In the genomic region with DNA sequence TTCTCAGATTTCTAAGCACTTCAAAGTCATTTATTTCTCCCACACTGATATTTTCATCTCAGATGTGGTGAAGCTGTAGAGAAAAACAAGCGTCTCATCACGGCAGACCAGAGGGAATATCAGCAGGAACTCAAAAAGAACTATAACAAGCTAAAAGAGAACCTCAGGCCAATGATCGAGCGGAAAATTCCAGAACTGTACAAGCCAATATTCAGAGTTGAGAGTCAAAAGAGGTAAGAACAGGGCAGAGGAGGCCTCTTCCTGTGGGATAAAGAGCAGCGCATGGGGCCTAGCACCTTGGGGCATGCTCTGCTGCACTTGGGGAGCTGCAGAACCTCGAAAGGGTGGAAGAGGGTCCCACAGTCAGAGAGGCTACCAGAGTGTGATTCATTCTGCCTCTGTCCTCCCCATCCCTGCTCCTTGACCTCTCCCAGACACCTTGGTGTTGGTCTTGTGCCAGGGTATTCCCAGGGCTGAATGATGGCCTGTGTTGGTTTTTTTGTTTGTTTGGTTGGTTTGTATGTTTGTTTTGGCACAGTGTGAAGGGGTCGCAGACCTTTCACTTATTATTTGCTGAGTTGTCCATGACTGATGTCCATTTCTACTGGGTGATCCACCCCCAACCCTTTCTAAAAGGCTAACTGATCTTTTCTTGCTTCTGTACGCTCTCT, we compare ENCODE assay signal across 20 cellular contexts. TPM values are rescaled to one million over a fixed set of nuclear protein-coding genes. Genes with fewer than 3 reads are reported as not detected.
DNase-seq lines count a peak whose midpoint lies in the region; ATAC-seq, FAIRE-seq and TF ChIP-seq lines count a peak whose summit lies in the region.
"Had no signal": no experiment of that assay in that cellular context is flagged by ENCODE, and none has a peak within 500 bp of the region (broad histone marks: within the 10 kb centered on the region; RNA-seq: fewer than 3 reads in every experiment).

No MANE protein-coding gene starts in this region.

- H3F3A ChIP-seq in PC-9 (ENCODE audit: insufficient read depth, low read depth) (peaks cover 8% of the 10 kb centered on the region; the same call in 1 of the 2 replicates), MM.1S (ENCODE audit: insufficient read depth, low read length) (0 out of 2 replicates have a peak, but pooled peaks cover 4% of the 10 kb centered on the region)

- 86 to 88% methylated on average over 8 of the region's 8 CpGs for WGBS in esophagus squamous epithelium, 2 donors

- no TSS peak for BruUV-seq in PC-9 (replicated peaks; lab: Mats Ljungman, UMichigan)
- BruUV-seq in endothelial cell of umbilical vein (replicated peaks; lab: Mats Ljungman, UMichigan) = no TSS peak

- H3K9me2 ChIP-seq in PC-9 (ENCODE audit: insufficient read depth) (no peaks in the 10 kb centered on the region), MM.1S (replicated peaks; ENCODE audit: insufficient read depth, low read length) (no peaks in the 10 kb centered on the region)

- H2AFZ ChIP-seq in PC-9 (no peak overlapping the region), endothelial cell of umbilical vein (ENCODE audit: low read depth, low read length) (no peak overlapping the region), MM.1S (ENCODE audit: low read length) (no peak overlapping the region)
- H2AFZ ChIP-seq: parathyroid adenoma had no signal

- intact Hi-C loops in PC-9 (cut with micrococcal nuclease; ENCODE audit: unreplicated experiment) = no loop called here
- intact Hi-C loops in endothelial cell of umbilical vein (cut with micrococcal nuclease) = no loop called here
- intact Hi-C loops in esophagus squamous epithelium (cut with DNase I) = no loop called here

- H3K79me2 ChIP-seq in PC-9 (ENCODE audit: low read depth) (no peaks in the 10 kb centered on the region), endothelial cell of umbilical vein (ENCODE audit: control insufficient read depth, insufficient read depth, low read length) (no peaks in the 10 kb centered on the region), MM.1S (ENCODE audit: low read length) (no peaks in the 10 kb centered on the region)
- H3K79me2 ChIP-seq: parathyroid adenoma had no signal

- H3K4me3 ChIP-seq in PC-9 (no peak overlapping the region), endothelial cell of umbilical vein (replicated peaks in 1 of 3; ENCODE audit: insufficient read depth in 1 of 3, low read depth in 1 of 3, low read length in 3 of 3) (no peak overlapping the region), MM.1S (ENCODE audit: low read length) (no peak overlapping the region), esophagus squamous epithelium (no peak overlapping the region)
- H3K4me3 ChIP-seq: SJCRH30 had no signal

- TF ChIP-seq CTCF in PC-9 (conservative IDR thresholded peaks at IDR 0.05) = no peak
- TF ChIP-seq CTCF in endothelial cell of umbilical vein (IDR thresholded peaks at IDR 0.05; ENCODE audit: extremely low read depth in 1 of 2, insufficient read depth in 1 of 2, low read depth in 1 of 2, low read length in 2 of 2) = no peak
- TF ChIP-seq CTCF in MM.1S (IDR thresholded peaks at IDR 0.05; ENCODE audit: low read length) = no peak
- TF ChIP-seq CTCF in esophagus squamous epithelium (IDR thresholded peaks at IDR 0.05) = no peak

- H3K9ac ChIP-seq in endothelial cell of umbilical vein (replicated peaks; ENCODE audit: extremely low read depth, insufficient read depth, low read length) (no peak overlapping the region), MM.1S (ENCODE audit: low read length) (no peak overlapping the region)
- H3K9ac ChIP-seq: parathyroid adenoma had no signal

- H3K36me3 Mint-ChIP-seq in activated naive CD8-positive, alpha-beta T cell = no peaks in the 10 kb centered on the region
- H3K36me3 Mint-ChIP-seq in activated naive CD8-positive, alpha-beta T cell treated with anti-CD3 and anti-CD28 coated beads, Interleukin-2, amount 50 U/mL, for 24 hours (ENCODE audit: low read depth) = peaks cover 33% of the 10 kb centered on the region
- H3K36me3 Mint-ChIP-seq in stimulated activated effector memory CD8-positive, alpha-beta T cell treated with anti-CD3 and anti-CD28 coated beads, Interleukin-12 subunit alpha, Interleukin-12 subunit beta, amount 100 ng/mL, for 72 hours = peaks cover 65% of the 10 kb centered on the region

- H3K4me1 Mint-ChIP-seq in activated naive CD8-positive, alpha-beta T cell (ENCODE audit: low read depth) = peaks cover 12% of the 10 kb centered on the region
- H3K4me1 Mint-ChIP-seq in activated naive CD8-positive, alpha-beta T cell treated with anti-CD3 and anti-CD28 coated beads, Interleukin-2, amount 50 U/mL, for 24 hours = peaks cover 15% of the 10 kb centered on the region
- H3K4me1 Mint-ChIP-seq in stimulated activated effector memory CD8-positive, alpha-beta T cell treated with anti-CD3 and anti-CD28 coated beads, Interleukin-12 subunit alpha, Interleukin-12 subunit beta, amount 100 ng/mL, for 72 hours = peaks cover 17% of the 10 kb centered on the region

- ATAC-seq in activated naive CD8-positive, alpha-beta T cell treated with anti-CD3 and anti-CD28 coated beads, Interleukin-2, amount 50 U/mL, for 24 hours = no peak
- no peak for ATAC-seq in stimulated activated effector memory CD8-positive, alpha-beta T cell treated with anti-CD3 and anti-CD28 coated beads, Interleukin-12 subunit alpha, Interleukin-12 subunit beta, amount 100 ng/mL, for 72 hours
- no peak for ATAC-seq in HG02642 (IDR thresholded peaks at IDR 0.05; ENCODE audit: poor library complexity, unreplicated experiment)
- ATAC-seq: naive thymus-derived CD8-positive, alpha-beta T cell had no signal

- TF ChIP-seq POLR2A in endothelial cell of umbilical vein (IDR thresholded peaks at IDR 0.05; ENCODE audit: low read depth, low read length) (no peak), esophagus squamous epithelium (IDR thresholded peaks at IDR 0.05) (no peak)

- no peak for FAIRE-seq in endothelial cell of umbilical vein (lab: Jason Lieb, UNC)

- H3K9me3 ChIP-seq in PC-9 (ENCODE audit: insufficient read depth, low read depth) = no peaks in the 10 kb centered on the region
- no peaks in the 10 kb centered on the region for H3K9me3 ChIP-seq in endothelial cell of umbilical vein (replicated peaks; ENCODE audit: control insufficient read depth, insufficient read depth, low read length)
- no peaks in the 10 kb centered on the region for H3K9me3 ChIP-seq in MM.1S (replicated peaks; ENCODE audit: insufficient read depth, low read length)
- no peaks in the 10 kb centered on the region for H3K9me3 ChIP-seq in esophagus squamous epithelium
- H3K9me3 ChIP-seq: SJCRH30 had no signal

- no peak overlapping the region; the same call in none of the 2 replicates for H3K4me2 ChIP-seq in PC-9
- H3K4me2 ChIP-seq in endothelial cell of umbilical vein (ENCODE audit: insufficient read depth, low read length) = no peak overlapping the region
- H3K4me2 ChIP-seq in MM.1S (ENCODE audit: low read depth, low read length) = no peak overlapping the region

- H3K4me1 ChIP-seq in PC-9 (replicated peaks; ENCODE audit: insufficient read depth) = peaks cover 19% of the 10 kb centered on the region
- H3K4me1 ChIP-seq in endothelial cell of umbilical vein (ENCODE audit: control insufficient read depth, extremely low read depth, insufficient read depth, low read length) = no peaks in the 10 kb centered on the region
- H3K4me1 ChIP-seq in MM.1S (ENCODE audit: low read length) = no peaks in the 10 kb centered on the region
- peaks cover 0 to 5% (median 0%) of the 10 kb centered on the region in 3 donors for H3K4me1 ChIP-seq in esophagus squamous epithelium
- H3K4me1 ChIP-seq: SJCRH30 had no signal

- H3K9me1 ChIP-seq in endothelial cell of umbilical vein (replicated peaks; ENCODE audit: control insufficient read depth, extremely low read depth, insufficient read depth, low read length) = no peaks in the 10 kb centered on the region

- H3K4me3 Mint-ChIP-seq in activated naive CD8-positive, alpha-beta T cell = no peak overlapping the region
- no peak overlapping the region for H3K4me3 Mint-ChIP-seq in activated naive CD8-positive, alpha-beta T cell treated with anti-CD3 and anti-CD28 coated beads, Interleukin-2, amount 50 U/mL, for 24 hours
- no peak overlapping the region for H3K4me3 Mint-ChIP-seq in stimulated activated effector memory CD8-positive, alpha-beta T cell treated with anti-CD3 and anti-CD28 coated beads, Interleukin-12 subunit alpha, Interleukin-12 subunit beta, amount 100 ng/mL, for 72 hours
- H3K4me3 Mint-ChIP-seq: activated naive CD4-positive, alpha-beta T cell treated with anti-CD3 and anti-CD28 coated beads for 36 hours; CD4-positive, CD25-positive, alpha-beta regulatory T cell; HFFc6; naive thymus-derived CD8-positive, alpha-beta T cell had no signal

- POLR2A ChIA-PET in PC-9 (lab: Charles Lee; ENCODE audit: unreplicated experiment) (no interaction called here), endothelial cell of umbilical vein (lab: Charles Lee) (no interaction called here)

- CTCF ChIA-PET in PC-9 (lab: Charles Lee) = no interaction called here
- CTCF ChIA-PET in endothelial cell of umbilical vein (lab: Charles Lee) = interaction anchor here (1.1 kb wide), 1 partner anchor 376 kb away, joined by 3 read pairs; no protein-coding TSS in a partner anchor

- DNase-seq in activated naive CD8-positive, alpha-beta T cell treated with anti-CD3 and anti-CD28 coated beads, Interleukin-2, amount 50 U/mL, for 24 hours = no peak
- DNase-seq in PC-9 = peak; percentile 20 to 53
- peak; percentile 2 for DNase-seq in endothelial cell of umbilical vein (ENCODE audit: low read depth, low spot score)
- DNase-seq in stimulated activated effector memory CD8-positive, alpha-beta T cell treated with anti-CD3 and anti-CD28 coated beads, Interleukin-12 subunit alpha, Interleukin-12 subunit beta, amount 100 ng/mL, for 72 hours (ENCODE audit: low spot score in 2 of 2) = no peak
- DNase-seq in MM.1S = no peak
- DNase-seq in esophagus squamous epithelium (lab: John Stamatoyannopoulos, UW) = no peak
- DNase-seq: activated CD4-positive, alpha-beta T cell treated with anti-CD3 and anti-CD28 coated beads, Interleukin-2, amount 50 U/mL, for 1 hour; activated naive CD4-positive, alpha-beta T cell treated with anti-CD3 and anti-CD28 coated beads for 36 hours; brain microvascular endothelial cell; CD4-positive, CD25-positive, alpha-beta regulatory T cell; GF-D8; HFFc6; IMR-90; mesenchymal stem cell; naive thymus-derived CD8-positive, alpha-beta T cell; NCI-H748 treated with DMSO at 0.1 percent for 48 hours; SJCRH30 had no signal

- H4K20me1 ChIP-seq in PC-9 (ENCODE audit: insufficient read depth) = no peaks in the 10 kb centered on the region
- H4K20me1 ChIP-seq in endothelial cell of umbilical vein (replicated peaks; ENCODE audit: control insufficient read depth, extremely low read depth, insufficient read depth, low read length) = no peaks in the 10 kb centered on the region
- H4K20me1 ChIP-seq in MM.1S (ENCODE audit: insufficient read depth, low read length) = no peaks in the 10 kb centered on the region

- peak overlapping the region; percentile 11 for H3K27ac Mint-ChIP-seq in activated naive CD8-positive, alpha-beta T cell
- no peak overlapping the region for H3K27ac Mint-ChIP-seq in activated naive CD8-positive, alpha-beta T cell treated with anti-CD3 and anti-CD28 coated beads, Interleukin-2, amount 50 U/mL, for 24 hours
- H3K27ac Mint-ChIP-seq in stimulated activated effector memory CD8-positive, alpha-beta T cell treated with anti-CD3 and anti-CD28 coated beads, Interleukin-12 subunit alpha, Interleukin-12 subunit beta, amount 100 ng/mL, for 72 hours = peak overlapping the region; percentile 65
- H3K27ac Mint-ChIP-seq: HFFc6 had no signal

- H3K27me3 Mint-ChIP-seq in activated naive CD8-positive, alpha-beta T cell = no peaks in the 10 kb centered on the region
- no peaks in the 10 kb centered on the region for H3K27me3 Mint-ChIP-seq in activated naive CD8-positive, alpha-beta T cell treated with anti-CD3 and anti-CD28 coated beads, Interleukin-2, amount 50 U/mL, for 24 hours
- H3K27me3 Mint-ChIP-seq: CD4-positive, CD25-positive, alpha-beta regulatory T cell; naive thymus-derived CD8-positive, alpha-beta T cell had no signal

- H3K9me3 Mint-ChIP-seq in activated naive CD8-positive, alpha-beta T cell (ENCODE audit: low read depth) = no peaks in the 10 kb centered on the region
- H3K9me3 Mint-ChIP-seq in activated naive CD8-positive, alpha-beta T cell treated with anti-CD3 and anti-CD28 coated beads, Interleukin-2, amount 50 U/mL, for 24 hours = no peaks in the 10 kb centered on the region
- no peaks in the 10 kb centered on the region for H3K9me3 Mint-ChIP-seq in stimulated activated effector memory CD8-positive, alpha-beta T cell treated with anti-CD3 and anti-CD28 coated beads, Interleukin-12 subunit alpha, Interleukin-12 subunit beta, amount 100 ng/mL, for 72 hours
- H3K9me3 Mint-ChIP-seq: activated naive CD4-positive, alpha-beta T cell treated with anti-CD3 and anti-CD28 coated beads for 36 hours; CD4-positive, CD25-positive, alpha-beta regulatory T cell; HFFc6; naive thymus-derived CD8-positive, alpha-beta T cell had no signal

- no peaks in the 10 kb centered on the region for H3K27me3 ChIP-seq in PC-9 (ENCODE audit: insufficient read depth, low read depth)
- no peaks in the 10 kb centered on the region for H3K27me3 ChIP-seq in endothelial cell of umbilical vein (ENCODE audit: control insufficient read depth in 2 of 2, insufficient read depth in 2 of 2, low read length in 2 of 2)
- no peaks in the 10 kb centered on the region for H3K27me3 ChIP-seq in MM.1S (replicated peaks; ENCODE audit: insufficient read depth, low read length)
- H3K27me3 ChIP-seq in esophagus squamous epithelium = no peaks in the 10 kb centered on the region
- H3K27me3 ChIP-seq: brain microvascular endothelial cell, SJCRH30 had no signal

- dilution Hi-C loops in endothelial cell of umbilical vein (cut with MboI; ENCODE audit: extremely low pct_ligation_motif_present, low sequenced_read_pairs) = no loop called here

- H3K27ac ChIP-seq in PC-9 (peak overlapping the region; percentile 56), endothelial cell of umbilical vein (ENCODE audit: insufficient read depth, low read depth, low read length) (no peak overlapping the region), MM.1S (ENCODE audit: low read length) (no peak overlapping the region), esophagus squamous epithelium (no peak overlapping the region)
- H3K27ac ChIP-seq: brain microvascular endothelial cell, parathyroid adenoma, SJCRH30 had no signal

- H3K36me3 ChIP-seq in PC-9 (ENCODE audit: low read depth) (no peaks in the 10 kb centered on the region), endothelial cell of umbilical vein (ENCODE audit: control insufficient read depth in 2 of 2, extremely low read depth in 1 of 2, insufficient read depth in 2 of 2, low read length in 2 of 2) (no peaks in the 10 kb centered on the region), MM.1S (replicated peaks; ENCODE audit: insufficient read depth, low read length) (0 out of 2 replicates have a peak, but pooled peaks cover 4% of the 10 kb centered on the region), esophagus squamous epithelium (peaks cover 0 to 35% (median 0%) of the 10 kb centered on the region in 3 donors)
- H3K36me3 ChIP-seq: brain microvascular endothelial cell, SJCRH30 had no signal

RNA-seq across cellular contexts. Expression of gene KANK1, which starts 40.9 kb away (rescaled TPM):
- total RNA-seq in PC-9 (2021) (13.6 and 16.3 TPM in 2 replicates), endothelial cell of umbilical vein (41.3 and 44.2 TPM in 2 replicates), esophagus squamous epithelium (100 to 1,000 TPM in 2 of 4 donors, 10 to 100 TPM in 2; 61.9 to 132 (median 93.6) TPM)
- 46.2 and 46.7 TPM in 2 replicates for polyA plus RNA-seq in endothelial cell of umbilical vein
- 38.2 and 39.2 TPM in 2 replicates for polyA plus RNA-seq in endothelial cell of umbilical vein (2011; cell fraction: cytosol; rRNA removed)
- polyA plus RNA-seq in endothelial cell of umbilical vein (2011; cell fraction: nucleus; rRNA removed) = 86.2 and 100 TPM in 2 replicates
- polyA plus RNA-seq in endothelial cell of umbilical vein (2012) = 33.4 and 33.6 TPM in 2 replicates
- 101 and 102 TPM in 2 replicates for polyA minus RNA-seq in endothelial cell of umbilical vein
- 4.1 TPM for polyA minus RNA-seq in endothelial cell of umbilical vein (2011; cell fraction: cytosol; rRNA and poly(A)+ RNA removed)
- 54.7 and 69.3 TPM in 2 replicates for polyA minus RNA-seq in endothelial cell of umbilical vein (2011; cell fraction: nucleus; rRNA and poly(A)+ RNA removed)

Comparison
In these comparisons a context has a peak if more than half of its experiments do, and no peak if none do; other contexts are left out.
1. DNase-seq: peak in PC-9 (2 of 2) and endothelial cell of umbilical vein (single experiment); none in activated naive CD8-positive, alpha-beta T cell treated with anti-CD3 and anti-CD28 coated beads, Interleukin-2, amount 50 U/mL, for 24 hours (single experiment), stimulated activated effector memory CD8-positive, alpha-beta T cell treated with anti-CD3 and anti-CD28 coated beads, Interleukin-12 subunit alpha, Interleukin-12 subunit beta, amount 100 ng/mL, for 72 hours (0 of 2), MM.1S (single experiment) and esophagus squamous epithelium (single experiment).